Comparison of ENCODE assay signal across 25 cellular contexts in genomic region chr5:168608821-168609220, GRCh38. TPM values are rescaled to one million over a fixed set of nuclear protein-coding genes. Genes with fewer than 3 reads are reported as not detected.
A peak's percentile ranks its signal among the peaks of the same experiment; 100 is the strongest.
DNase-seq lines count a peak whose midpoint lies in the region; ATAC-seq, FAIRE-seq and TF ChIP-seq lines count a peak whose summit lies in the region.
"Had no signal": no experiment of that assay in that cellular context is flagged by ENCODE, and none has a peak within 500 bp of the region (broad histone marks: within the 10 kb centered on the region; RNA-seq: fewer than 3 reads in every experiment).

No MANE protein-coding gene starts in this region.

- H3K9me3 Mint-ChIP-seq in stimulated activated naive CD8-positive, alpha-beta T cell treated with anti-CD3 and anti-CD28 coated beads, Interleukin-15, Interleukin-2, amounts not matched to agents 100 ng/mL and 50 ng/mL, for 24 hours, result no peaks in the 10 kb centered on the region
- H3K9me3 Mint-ChIP-seq in stimulated activated naive CD8-positive, alpha-beta T cell treated with anti-CD3 and anti-CD28 coated beads, Interleukin-15, amount 100 ng/mL, for 72 hours, result peaks cover 0 to under 1% of the 10 kb centered on the region in 2 donors
- peaks cover 0 to 1% (median 0%) of the 10 kb centered on the region in 7 donors for H3K9me3 Mint-ChIP-seq in CD14-positive monocyte
- H3K9me3 Mint-ChIP-seq: CD8-positive, alpha-beta T cell had no signal

- H3K27me3 ChIP-seq in K562 (ENCODE audit: control insufficient read depth in 2 of 2, insufficient read depth in 2 of 2, low read length in 2 of 2) (peaks cover 6 to 14% of the 10 kb centered on the region in 2 experiments; a peak in 4 of 5 replicates), foreskin keratinocyte (peaks cover 6% of the 10 kb centered on the region)

- WGBS in K562 (ENCODE audit: insufficient coverage, low coverage, missing lambda C conversion rate), result 0% methylated on average over 2 of the region's 2 CpGs

- no peak for TF ChIP-seq POLR2A in K562 (conservative IDR thresholded peaks at IDR 0.05)

- no peak overlapping the region for H3K9ac ChIP-seq in K562 (ENCODE audit: insufficient read depth in 1 of 2, low read depth in 2 of 2, low read length in 2 of 2)

- POLR2A ChIA-PET in K562 (lab: Yijun Ruan, JAX), result no interaction called here

- TF ChIP-seq RAD21 in K562 (CRISPR knock-in tag; conservative IDR thresholded peaks at IDR 0.05 in 1 of 2, IDR thresholded peaks at IDR 0.05 in 1 of 2), result no peak

- intact Hi-C loops in K562 (cut with micrococcal nuclease) (no loop called here), CD14-positive monocyte (cut with micrococcal nuclease) (no loop called here)

- peaks cover 24% of the 10 kb centered on the region for H3K4me1 Mint-ChIP-seq in stimulated activated naive CD8-positive, alpha-beta T cell treated with anti-CD3 and anti-CD28 coated beads, Interleukin-15, Interleukin-2, amounts not matched to agents 100 ng/mL and 50 ng/mL, for 24 hours (ENCODE audit: low read depth)
- peaks cover 19% of the 10 kb centered on the region for H3K4me1 Mint-ChIP-seq in stimulated activated naive CD8-positive, alpha-beta T cell treated with anti-CD3 and anti-CD28 coated beads, Interleukin-15, amount 100 ng/mL, for 72 hours
- H3K4me1 Mint-ChIP-seq in CD14-positive monocyte, result peaks cover 5% of the 10 kb centered on the region

- no peak overlapping the region for H2AFZ ChIP-seq in K562 (ENCODE audit: low read depth, low read length)

- TF ChIP-seq CTCF in K562 (IDR thresholded peaks at IDR 0.05 in 2 of 3, conservative IDR thresholded peaks at IDR 0.05 in 1 of 3; ENCODE audit: insufficient read depth in 2 of 3, low read depth in 1 of 3, low read length in 3 of 3) (no peak), foreskin keratinocyte (conservative IDR thresholded peaks at IDR 0.05) (no peak), CD14-positive monocyte (IDR thresholded peaks at IDR 0.05) (no peak)

- no peak for DNase-seq in stimulated activated naive CD8-positive, alpha-beta T cell treated with anti-CD3 and anti-CD28 coated beads, Interleukin-15, amount 100 ng/mL, for 72 hours
- DNase-seq in K562 (ENCODE audit: extremely low read depth in 1 of 4, low spot score in 3 of 4) (no peak), foreskin keratinocyte (no peak), CD14-positive monocyte (ENCODE audit: low spot score) (no peak), DMS79 treated with DMSO at 0.1 percent for 48 hours (lab: John Stamatoyannopoulos, UW) (no peak)
- DNase-seq: Caco-2; CD8-positive, alpha-beta T cell; DMS79; GF-D8; GOT3; HCEC 1CT; Karpas-422; NCI-H1092 treated with DMSO at 0.1 percent for 48 hours; NCI-H1436; NCI-H187; NCI-H2081 treated with DMSO at 0.1 percent for 48 hours; NCI-H524; NCI-H774; NK-92 treated with Interleukin-12 subunit alpha and Interleukin-12 subunit beta, amount 100 ng/mL, for 24 hours; PC-3; Right ventricle myocardium superior; RPMI8226 had no signal

- no peaks in the 10 kb centered on the region for H3K9me3 ChIP-seq in K562 (replicated peaks; ENCODE audit: control insufficient read depth, insufficient read depth, low read depth, low read length)
- H3K9me3 ChIP-seq: Caco-2 had no signal

- H3K79me2 ChIP-seq in K562 (ENCODE audit: control insufficient read depth, insufficient read depth, low read length), result no peaks in the 10 kb centered on the region

- H3K4me1 ChIP-seq in K562 (replicated peaks in 1 of 2; ENCODE audit: control insufficient read depth in 2 of 2, insufficient read depth in 2 of 2, low read length in 2 of 2), result no peaks in the 10 kb centered on the region
- H3K4me1 ChIP-seq in foreskin keratinocyte, result no peaks in the 10 kb centered on the region

- FAIRE-seq in K562 (lab: Jason Lieb, UNC), result no peak
- FAIRE-seq: GM12891 had no signal

- H3K9me1 ChIP-seq in K562 (ENCODE audit: control insufficient read depth, insufficient read depth, low read length), result no peaks in the 10 kb centered on the region

- H3K4me3 Mint-ChIP-seq in stimulated activated naive CD8-positive, alpha-beta T cell treated with anti-CD3 and anti-CD28 coated beads, Interleukin-15, Interleukin-2, amounts not matched to agents 100 ng/mL and 50 ng/mL, for 24 hours, result no peak overlapping the region
- no peak overlapping the region for H3K4me3 Mint-ChIP-seq in stimulated activated naive CD8-positive, alpha-beta T cell treated with anti-CD3 and anti-CD28 coated beads, Interleukin-15, amount 100 ng/mL, for 72 hours
- no peak overlapping the region for H3K4me3 Mint-ChIP-seq in CD14-positive monocyte
- H3K4me3 Mint-ChIP-seq: CD8-positive, alpha-beta T cell had no signal

- in situ Hi-C loops in K562 (cut with MboI), result no loop called here

- H3K36me3 ChIP-seq in K562 (ENCODE audit: control insufficient read depth, insufficient read depth, low read length), result no peaks in the 10 kb centered on the region

- no peak overlapping the region for H3K27ac ChIP-seq in K562 (ENCODE audit: extremely low read depth, low read depth, low read length)
- H3K27ac ChIP-seq in foreskin keratinocyte, result no peak overlapping the region

- H3K27ac Mint-ChIP-seq in stimulated activated naive CD8-positive, alpha-beta T cell treated with anti-CD3 and anti-CD28 coated beads, Interleukin-15, Interleukin-2, amounts not matched to agents 100 ng/mL and 50 ng/mL, for 24 hours, result peak overlapping the region; percentile 12
- H3K27ac Mint-ChIP-seq in stimulated activated naive CD8-positive, alpha-beta T cell treated with anti-CD3 and anti-CD28 coated beads, Interleukin-15, amount 100 ng/mL, for 72 hours, result peak overlapping the region in 1 of 2 donors; percentile 40
- H3K27ac Mint-ChIP-seq in CD14-positive monocyte, result no peak overlapping the region
- H3K27ac Mint-ChIP-seq: CD8-positive, alpha-beta T cell had no signal

- CTCF ChIA-PET in K562 (lab: Yijun Ruan, JAX; ENCODE audit: low intra/inter-chr PET ratio), result no interaction called here

- H3K4me3 ChIP-seq in K562, result no peak overlapping the region

- ATAC-seq in stimulated activated naive CD8-positive, alpha-beta T cell treated with anti-CD3 and anti-CD28 coated beads, Interleukin-15, amount 100 ng/mL, for 72 hours, result no peak
- ATAC-seq in K562 (no peak), foreskin keratinocyte (peak; percentile 40), HG02588 (IDR thresholded peaks at IDR 0.05; ENCODE audit: unreplicated experiment) (no peak)
- ATAC-seq: CD8-positive, alpha-beta T cell; PC-3 had no signal

- no TSS peak for BruUV-seq in K562 (replicated peaks; lab: Mats Ljungman, UMichigan)

- H3K27me3 Mint-ChIP-seq in stimulated activated naive CD8-positive, alpha-beta T cell treated with anti-CD3 and anti-CD28 coated beads, Interleukin-15, Interleukin-2, amounts not matched to agents 100 ng/mL and 50 ng/mL, for 24 hours, result no peaks in the 10 kb centered on the region
- no peaks in the 10 kb centered on the region for H3K27me3 Mint-ChIP-seq in stimulated activated naive CD8-positive, alpha-beta T cell treated with anti-CD3 and anti-CD28 coated beads, Interleukin-15, amount 100 ng/mL, for 72 hours
- H3K27me3 Mint-ChIP-seq in CD14-positive monocyte (ENCODE audit: low read depth in 3 of 3), result peaks cover 1 to 2% (median 1%) of the 10 kb centered on the region in 3 donors

- H3K4me2 ChIP-seq in K562 (ENCODE audit: insufficient read depth, low read length), result no peak overlapping the region

- no peak for TF ChIP-seq EP300 in K562 (IDR thresholded peaks at IDR 0.05; ENCODE audit: low read length)

- H4K20me1 ChIP-seq in K562 (replicated peaks; ENCODE audit: control insufficient read depth, insufficient read depth, low read length), result no peaks in the 10 kb centered on the region

- no peaks in the 10 kb centered on the region for H3K36me3 Mint-ChIP-seq in stimulated activated naive CD8-positive, alpha-beta T cell treated with anti-CD3 and anti-CD28 coated beads, Interleukin-15, Interleukin-2, amounts not matched to agents 100 ng/mL and 50 ng/mL, for 24 hours (ENCODE audit: low read depth)
- no peaks in the 10 kb centered on the region for H3K36me3 Mint-ChIP-seq in CD14-positive monocyte
- H3K36me3 Mint-ChIP-seq: CD8-positive, alpha-beta T cell had no signal

TF ChIP-seq in K562, 482 proteins besides CTCF, POLR2A, EP300 and RAD21 (continues in another document):
- TF ChIP-seq POLR3G (IDR thresholded peaks at IDR 0.05; ENCODE audit: extremely low read depth, insufficient read length, insufficient replicate concordance), result no peak
- TF ChIP-seq NR1H2 (CRISPR knock-in tag; IDR thresholded peaks at IDR 0.05), result no peak
- TF ChIP-seq RBM25 (IDR thresholded peaks at IDR 0.05; ENCODE audit: low read depth, low read length, severe bottlenecking), result peak; percentile 32
- TF ChIP-seq KDM4B (IDR thresholded peaks at IDR 0.05; ENCODE audit: borderline replicate concordance in 2 of 2, low read depth in 1 of 2), result no peak

RNA-seq across cellular contexts. Expression of gene PANK3, which starts 29.7 kb away (rescaled TPM):
- total RNA-seq in K562 (2011; cell fraction: chromatin; rRNA removed; ENCODE audit: low replicate concordance), result 12.4 and 49.0 TPM in 2 replicates
- 6.7 and 10.3 TPM in 2 replicates for total RNA-seq in K562 (2011; cell fraction: nucleolus; rRNA removed)
- 23.2 and 50.5 TPM in 2 replicates for total RNA-seq in K562 (2011; cell fraction: nucleoplasm; rRNA removed)
- total RNA-seq in K562 (2014; rRNA removed) (23.2 and 25.1 TPM in 2 replicates), K562 (2014; rRNA removed; fragmentation: Illumina TruSeq; extraction: Trizol) (50.4 and 57.6 TPM in 2 replicates), K562 (2015; rRNA removed; fragmentation: Illumina TruSeq; extraction: Trizol) (40.1 and 44.9 TPM in 2 replicates), K562 (2021) (42.9 and 48.4 TPM in 2 replicates), foreskin keratinocyte (42.2 and 44.5 TPM in 2 replicates)
- polyA plus RNA-seq in K562 (2011; rRNA removed) (33.2 and 37.3 TPM in 2 replicates), K562 (2014; fragmentation: Illumina TruSeq; extraction: Trizol) (23.4 and 29.7 TPM in 2 replicates), K562 (2014; fragmentation: Nextera tagmentation; extraction: Ambion mirVana) (1 to 10 TPM; 5.9 to 6.0 TPM), K562 (2014; rRNA removed) (16.9 and 19.7 TPM in 2 replicates), foreskin keratinocyte (11.1 and 15.8 TPM in 2 replicates), CD14-positive monocyte (10 to 100 TPM in 1 of 2 donors, 1 to 10 TPM in 1; 9.3 to 11.9 TPM)
- 4.7 and 14.5 TPM in 2 replicates for polyA plus RNA-seq in K562 (2011; cell fraction: cytosol; rRNA removed)
- polyA plus RNA-seq in K562 (2011; cell fraction: nucleus; rRNA removed), result 11.1 and 16.7 TPM in 2 replicates
- 15.8 and 20.9 TPM in 2 replicates for polyA plus RNA-seq in K562 (2012)
- 53.9 and 66.0 TPM in 2 replicates for polyA minus RNA-seq in K562 (2011; rRNA and poly(A)+ RNA removed)
- polyA minus RNA-seq in K562 (2011; cell fraction: cytosol; rRNA and poly(A)+ RNA removed), result 21.9 and 26.5 TPM in 2 replicates
- polyA minus RNA-seq in K562 (2011; cell fraction: nucleus; rRNA and poly(A)+ RNA removed), result 14.5 and 26.3 TPM in 2 replicates
